Comparison of ENCODE assay signal across 16 cellular contexts in genomic region chr6:90414352-90414751, GRCh38.
DNase-seq lines count a peak whose midpoint lies in the region; ATAC-seq and TF ChIP-seq lines count a peak whose summit lies in the region.
"Had no signal": no experiment of that assay in that cellular context is flagged by ENCODE, and none has a peak within 500 bp of the region (broad histone marks: within the 10 kb centered on the region; RNA-seq: fewer than 3 reads in every experiment).

No MANE protein-coding gene starts in this region.

- H3K4me1 Mint-ChIP-seq in GM23338 = peaks cover 23% of the 10 kb centered on the region
- H3K4me1 Mint-ChIP-seq in activated T-helper 2 cell treated with anti-CD3 and anti-CD28 coated beads, Interferon-gamma antibody, Interleukin-2, Interleukin-4, amounts not matched to agents 10 μg/mL and 5 μg/mL and 100 μg/mL, durations not matched to agents 14 hours and 24 hours and 36 hours (ENCODE audit: low read depth) = peaks cover 71% of the 10 kb centered on the region
- peaks cover 13 to 31% (median 25%) of the 10 kb centered on the region in 4 donors for H3K4me1 Mint-ChIP-seq in naive thymus-derived CD8-positive, alpha-beta T cell

- TF ChIP-seq CTCF in GM23338 (conservative IDR thresholded peaks at IDR 0.05; ENCODE audit: low read depth in 2 of 2) = no peak

- POLR2A ChIA-PET in naive thymus-derived CD8-positive, alpha-beta T cell (lab: Charles Lee) = interaction anchor here (0.6 to 5.2 kb wide), 6 partner anchors 10 to 119 kb away, joined by 3 to 37 read pairs (median 10); no protein-coding TSS in a partner anchor

- no peak overlapping the region for H3K4me3 Mint-ChIP-seq in GM23338
- H3K4me3 Mint-ChIP-seq in activated T-helper 2 cell treated with anti-CD3 and anti-CD28 coated beads, Interferon-gamma antibody, Interleukin-2, Interleukin-4, amounts not matched to agents 10 μg/mL and 5 μg/mL and 100 μg/mL, durations not matched to agents 14 hours and 24 hours and 36 hours (ENCODE audit: low read depth) = peak overlapping the region; percentile 15
- peak overlapping the region in 9 of 10 donors; percentile 64 to 90 (median 75) for H3K4me3 Mint-ChIP-seq in naive thymus-derived CD8-positive, alpha-beta T cell

- no peak for ATAC-seq in GM23338
- peak in 1 of 2 donors; percentile 16 for ATAC-seq in naive thymus-derived CD8-positive, alpha-beta T cell
- ATAC-seq: left colon, Panc1 had no signal

- no peak overlapping the region; the same call in 1 of the 2 replicates for H2AFZ ChIP-seq in GM23338

- peaks cover 5% of the 10 kb centered on the region for H3K27me3 Mint-ChIP-seq in GM23338 (ENCODE audit: insufficient read depth, low read depth, poor library complexity)
- no peaks in the 10 kb centered on the region for H3K27me3 Mint-ChIP-seq in activated T-helper 2 cell treated with anti-CD3 and anti-CD28 coated beads, Interferon-gamma antibody, Interleukin-2, Interleukin-4, amounts not matched to agents 10 μg/mL and 5 μg/mL and 100 μg/mL, durations not matched to agents 14 hours and 24 hours and 36 hours (ENCODE audit: low read depth)
- H3K27me3 Mint-ChIP-seq in naive thymus-derived CD8-positive, alpha-beta T cell = peaks cover 0 to 4% (median 0%) of the 10 kb centered on the region in 5 donors

- no peaks in the 10 kb centered on the region for H4K20me1 ChIP-seq in GM23338 (replicated peaks; ENCODE audit: insufficient read depth)

- no peaks in the 10 kb centered on the region; the same call in 1 of the 2 replicates for H3F3A ChIP-seq in GM23338 (replicated peaks; ENCODE audit: low read depth)

- H3K27ac Mint-ChIP-seq in GM23338 = no peak overlapping the region
- H3K27ac Mint-ChIP-seq in activated T-helper 2 cell treated with anti-CD3 and anti-CD28 coated beads, Interferon-gamma antibody, Interleukin-2, Interleukin-4, amounts not matched to agents 10 μg/mL and 5 μg/mL and 100 μg/mL, durations not matched to agents 14 hours and 24 hours and 36 hours = peak overlapping the region; percentile 96
- peak overlapping the region in 8 of 10 donors; percentile 76 to 98 (median 88) for H3K27ac Mint-ChIP-seq in naive thymus-derived CD8-positive, alpha-beta T cell

- H3K4me2 ChIP-seq in GM23338 = peak overlapping the region; percentile 61; the same call in 1 of the 2 replicates

- H3K27ac ChIP-seq in GM23338 (ENCODE audit: low read depth) = no peak overlapping the region
- H3K27ac ChIP-seq: 22Rv1, brain microvascular endothelial cell had no signal

- no peaks in the 10 kb centered on the region; the same call in 2 of the 3 replicates for H3K9me3 Mint-ChIP-seq in GM23338
- no peaks in the 10 kb centered on the region for H3K9me3 Mint-ChIP-seq in activated T-helper 2 cell treated with anti-CD3 and anti-CD28 coated beads, Interferon-gamma antibody, Interleukin-2, Interleukin-4, amounts not matched to agents 10 μg/mL and 5 μg/mL and 100 μg/mL, durations not matched to agents 14 hours and 24 hours and 36 hours
- H3K9me3 Mint-ChIP-seq in naive thymus-derived CD8-positive, alpha-beta T cell = peaks cover 0 to 4% (median 0%) of the 10 kb centered on the region in 9 donors

- peaks cover 19% of the 10 kb centered on the region for H3K4me1 ChIP-seq in GM23338 (ENCODE audit: insufficient read depth)
- H3K4me1 ChIP-seq: HAP-1 had no signal

- H3K79me2 ChIP-seq in GM23338 (replicated peaks; ENCODE audit: insufficient read depth) = no peaks in the 10 kb centered on the region

- intact Hi-C loops in activated T-helper 2 cell treated with anti-CD3 and anti-CD28 coated beads, Interferon-gamma antibody, Interleukin-2, Interleukin-4, amounts not matched to agents 10 μg/mL and 5 μg/mL and 100 μg/mL, durations not matched to agents 14 hours and 24 hours and 36 hours (cut with micrococcal nuclease) = no loop called here

- H3K36me3 Mint-ChIP-seq in GM23338 (ENCODE audit: low read depth) = no peaks in the 10 kb centered on the region
- H3K36me3 Mint-ChIP-seq in activated T-helper 2 cell treated with anti-CD3 and anti-CD28 coated beads, Interferon-gamma antibody, Interleukin-2, Interleukin-4, amounts not matched to agents 10 μg/mL and 5 μg/mL and 100 μg/mL, durations not matched to agents 14 hours and 24 hours and 36 hours (ENCODE audit: low read depth) = peaks cover 18% of the 10 kb centered on the region
- no peaks in the 10 kb centered on the region for H3K36me3 Mint-ChIP-seq in naive thymus-derived CD8-positive, alpha-beta T cell

- H3K36me3 ChIP-seq in GM23338 (ENCODE audit: insufficient read depth) = no peaks in the 10 kb centered on the region
- H3K36me3 ChIP-seq: brain microvascular endothelial cell, HAP-1 had no signal

- 0 out of 2 replicates have a peak, but pooled peaks cover 3% of the 10 kb centered on the region for H3K9me2 ChIP-seq in GM23338 (ENCODE audit: insufficient read depth)

- H3K27me3 ChIP-seq in GM23338 (ENCODE audit: insufficient read depth) = no peaks in the 10 kb centered on the region
- H3K27me3 ChIP-seq: brain microvascular endothelial cell had no signal

- DNase-seq in DMS 273 (lab: John Stamatoyannopoulos, UW; ENCODE audit: unreplicated experiment) = peak; percentile 25
- no peak for DNase-seq in DMS 273 treated with DMSO at 0.1 percent for 48 hours (lab: John Stamatoyannopoulos, UW)
- no peak for DNase-seq in GM23338 (ENCODE audit: low spot score)
- DNase-seq in activated T-helper 2 cell treated with anti-CD3 and anti-CD28 coated beads, Interferon-gamma antibody, Interleukin-2, Interleukin-4, amounts not matched to agents 10 μg/mL and 5 μg/mL and 100 μg/mL, durations not matched to agents 14 hours and 24 hours and 36 hours (ENCODE audit: low spot score) = no peak
- no peak for DNase-seq in naive thymus-derived CD8-positive, alpha-beta T cell
- DNase-seq in cortex of kidney (lab: John Stamatoyannopoulos, UW) = no peak
- no peak for DNase-seq in NCI-H226
- DNase-seq in stimulated activated CD4-positive, alpha-beta T cell treated with anti-CD3 and anti-CD28 coated beads, Interleukin-15, amount 100 ng/mL, for 24 hours = no peak
- DNase-seq: brain microvascular endothelial cell, KBM-7, SW 1271 had no signal

- H3K4me3 ChIP-seq in GM23338 = 0 out of 2 replicates have a peak overlapping the region, but pooled peaks have one; percentile 43
- H3K4me3 ChIP-seq: GM12878, HAP-1 had no signal

TF ChIP-seq in GM23338, 12 proteins besides CTCF, POLR2A, EP300 and RAD21:
- TF ChIP-seq JUNB (IDR thresholded peaks at IDR 0.05; ENCODE audit: unreplicated experiment) = no peak
- no peak for TF ChIP-seq STAT1 (IDR thresholded peaks at IDR 0.05; ENCODE audit: unreplicated experiment)
- TF ChIP-seq EZH2 (IDR thresholded peaks at IDR 0.05; ENCODE audit: low read depth, unreplicated experiment) = no peak
- TF ChIP-seq POLR2AphosphoS5 (IDR thresholded peaks at IDR 0.05; ENCODE audit: low read depth) = no peak
- TF ChIP-seq ETS1 (IDR thresholded peaks at IDR 0.05) = no peak
TF ChIP-seq in GM23338: peak in this region for 0.
